8 cellular contexts compared by ENCODE assay signal in genomic region chr14:22200977-22201605, GRCh38.
A peak's percentile ranks its signal among the peaks of the same experiment; 100 is the strongest.
DNase-seq lines count a peak whose midpoint lies in the region; ATAC-seq and TF ChIP-seq lines count a peak whose summit lies in the region.

No MANE protein-coding gene starts in this region.

- H3K9me3 ChIP-seq in fibroblast of lung (ENCODE audit: control insufficient read depth, insufficient read depth, low read depth, low read length) = no peaks in the 10 kb centered on the region

- H3K27me3 Mint-ChIP-seq in activated CD4-positive, alpha-beta T cell treated with anti-CD3 and anti-CD28 coated beads, Interleukin-2, amount 10 ng/mL, durations not matched to agents 7 days and 5 days = no peaks in the 10 kb centered on the region
- H3K27me3 Mint-ChIP-seq in osteocyte (ENCODE audit: unreplicated experiment) = peaks cover 8% of the 10 kb centered on the region

- H3K27ac ChIP-seq in HL-60 (replicated peaks) (no peak overlapping the region), fibroblast of lung (ENCODE audit: insufficient read depth, low read length) (no peak overlapping the region)

- POLR2A ChIA-PET in activated CD4-positive, alpha-beta T cell treated with anti-CD3 and anti-CD28 coated beads, Interleukin-2, amount 10 ng/mL, durations not matched to agents 7 days and 5 days (lab: Charles Lee) = no interaction called here

- no peak overlapping the region for H3K4me3 Mint-ChIP-seq in activated CD4-positive, alpha-beta T cell treated with anti-CD3 and anti-CD28 coated beads, Interleukin-2, amount 10 ng/mL, durations not matched to agents 7 days and 5 days
- H3K4me3 Mint-ChIP-seq in osteocyte (ENCODE audit: unreplicated experiment) = no peak overlapping the region

- CTCF ChIA-PET in activated CD4-positive, alpha-beta T cell treated with anti-CD3 and anti-CD28 coated beads, Interleukin-2, amount 10 ng/mL, durations not matched to agents 7 days and 5 days (lab: Charles Lee) = interaction anchor here (0.7 to 1.9 kb wide), 5 partner anchors 18 to 369 kb away, joined by 3 to 9 read pairs (median 3); no protein-coding TSS in a partner anchor

- no peaks in the 10 kb centered on the region for H3K27me3 ChIP-seq in HL-60 (ENCODE audit: insufficient read depth, poor library complexity, severe bottlenecking)
- H3K27me3 ChIP-seq in fibroblast of lung (ENCODE audit: control insufficient read depth, insufficient read depth, low read length) = no peaks in the 10 kb centered on the region

- no peaks in the 10 kb centered on the region for H3K36me3 ChIP-seq in fibroblast of lung (ENCODE audit: control insufficient read depth, insufficient read depth, low read length)

- no peaks in the 10 kb centered on the region for H4K20me1 ChIP-seq in fibroblast of lung (ENCODE audit: control insufficient read depth, extremely low read depth, insufficient read depth, low read length)

- H3K4me2 ChIP-seq in fibroblast of lung (ENCODE audit: extremely low read depth, insufficient read depth, low read length) = no peak overlapping the region

- TF ChIP-seq CTCF in HL-60 (IDR thresholded peaks at IDR 0.05; ENCODE audit: insufficient read depth, low read length) (peak; percentile 61), fibroblast of lung (conservative IDR thresholded peaks at IDR 0.05 in 1 of 2, IDR thresholded peaks at IDR 0.05 in 1 of 2; ENCODE audit: low read depth in 1 of 2, low read length in 2 of 2) (peak; percentile 52 to 83), osteocyte (IDR thresholded peaks at IDR 0.05) (peak; percentile 84)

- no peaks in the 10 kb centered on the region for H3K4me1 ChIP-seq in fibroblast of lung (ENCODE audit: control insufficient read depth, extremely low read depth, insufficient read depth, low read length)

- peaks cover 18% of the 10 kb centered on the region for H3K4me1 Mint-ChIP-seq in activated CD4-positive, alpha-beta T cell treated with anti-CD3 and anti-CD28 coated beads, Interleukin-2, amount 10 ng/mL, durations not matched to agents 7 days and 5 days
- no peaks in the 10 kb centered on the region for H3K4me1 Mint-ChIP-seq in osteocyte (ENCODE audit: unreplicated experiment)

- peaks cover 2% of the 10 kb centered on the region for H3K9me3 Mint-ChIP-seq in activated CD4-positive, alpha-beta T cell treated with anti-CD3 and anti-CD28 coated beads, Interleukin-2, amount 10 ng/mL, durations not matched to agents 7 days and 5 days
- H3K9me3 Mint-ChIP-seq in osteocyte (ENCODE audit: unreplicated experiment) = peaks cover 5% of the 10 kb centered on the region

- no peak overlapping the region for H2AFZ ChIP-seq in fibroblast of lung (ENCODE audit: low read length)

- peak; percentile 7 for DNase-seq in activated CD4-positive, alpha-beta T cell treated with anti-CD3 and anti-CD28 coated beads, Interleukin-2, amount 10 ng/mL, durations not matched to agents 7 days and 5 days
- DNase-seq in activated CD4-positive, alpha-beta T cell treated with anti-CD3 and anti-CD28 coated beads, Interleukin-2, amount 50 U/mL, for 48 hours = no peak
- peak; percentile 34 to 51 for DNase-seq in HL-60 (ENCODE audit: low read depth in 1 of 2, low spot score in 1 of 2)
- DNase-seq in SKM-1 (lab: John Stamatoyannopoulos, UW; ENCODE audit: unreplicated experiment) = peak; percentile 18
- DNase-seq in fibroblast of lung (ENCODE audit: low read depth in 2 of 2) = peak; percentile 43 to 66
- DNase-seq in osteocyte (ENCODE audit: extremely low spot score, unreplicated experiment) = no peak

- H3K27ac Mint-ChIP-seq in activated CD4-positive, alpha-beta T cell treated with anti-CD3 and anti-CD28 coated beads, Interleukin-2, amount 10 ng/mL, durations not matched to agents 7 days and 5 days = no peak overlapping the region
- H3K27ac Mint-ChIP-seq in osteocyte (ENCODE audit: unreplicated experiment) = no peak overlapping the region

- no peak overlapping the region for H3K4me3 ChIP-seq in HL-60 (replicated peaks; ENCODE audit: insufficient read depth, low read length)
- no peak overlapping the region for H3K4me3 ChIP-seq in fibroblast of lung (replicated peaks in 1 of 4; ENCODE audit: control extremely low read depth in 1 of 4, insufficient read depth in 1 of 4, low read depth in 3 of 4, low read length in 4 of 4)

- H3K79me2 ChIP-seq in fibroblast of lung (ENCODE audit: control insufficient read depth, insufficient read depth, low read length) = no peaks in the 10 kb centered on the region

- H3K9ac ChIP-seq in fibroblast of lung (ENCODE audit: insufficient read depth, low read length) = no peak overlapping the region

- no peak for ATAC-seq in GM19452 (IDR thresholded peaks at IDR 0.05; ENCODE audit: unreplicated experiment)
- ATAC-seq in GM18498 (IDR thresholded peaks at IDR 0.05; ENCODE audit: unreplicated experiment) = no peak

- no peaks in the 10 kb centered on the region for H3K36me3 Mint-ChIP-seq in activated CD4-positive, alpha-beta T cell treated with anti-CD3 and anti-CD28 coated beads, Interleukin-2, amount 10 ng/mL, durations not matched to agents 7 days and 5 days (ENCODE audit: low read depth)
- H3K36me3 Mint-ChIP-seq in osteocyte (ENCODE audit: unreplicated experiment) = no peaks in the 10 kb centered on the region

Comparison
In these comparisons a context has a peak if more than half of its experiments do, and no peak if none do; other contexts are left out.
1. DNase-seq: peak in activated CD4-positive, alpha-beta T cell treated with anti-CD3 and anti-CD28 coated beads, Interleukin-2, amount 10 ng/mL, durations not matched to agents 7 days and 5 days (single experiment), HL-60 (2 of 2), SKM-1 (single experiment) and fibroblast of lung (2 of 2); none in activated CD4-positive, alpha-beta T cell treated with anti-CD3 and anti-CD28 coated beads, Interleukin-2, amount 50 U/mL, for 48 hours (0 of 2) and osteocyte (single experiment).
2. Peak in every context shown above with its lines, with median percentiles within 50 percentile points of each other: CTCF ChIP-seq.